Comparison of ENCODE assay signal across 1 cellular context in the genomic region with DNA sequence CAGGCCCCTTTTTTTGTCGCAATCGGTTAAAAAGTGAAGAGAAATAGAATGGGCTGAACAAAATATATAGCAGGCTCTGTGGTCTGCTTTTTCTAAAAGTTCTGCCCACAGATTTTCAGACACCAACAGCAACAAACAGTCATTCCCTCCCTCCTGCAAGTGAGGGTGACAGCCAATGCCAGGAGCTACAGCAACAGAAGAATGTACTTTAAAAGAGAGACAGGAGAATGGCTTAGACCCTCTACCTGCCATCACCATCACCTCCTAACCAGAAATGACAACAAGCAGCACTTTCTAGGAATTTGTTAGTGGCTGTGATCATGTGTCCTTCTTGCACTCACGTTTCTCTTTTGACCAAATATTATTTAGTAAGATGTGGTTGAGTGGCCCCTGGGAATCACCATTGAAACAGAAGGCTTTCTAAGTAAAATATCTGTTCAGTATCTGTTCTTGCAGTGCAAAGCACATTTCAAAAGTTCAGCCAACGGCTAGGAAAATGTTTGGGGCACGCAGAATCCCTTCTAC.
TF ChIP-seq lines count a peak whose summit lies in the region.

No MANE protein-coding gene starts in this region.

TF ChIP-seq in HepG2, 621 proteins besides CTCF, POLR2A, EP300 and RAD21 (continued from another document):
- TF ChIP-seq MAF1 (CRISPR knock-in tag; IDR thresholded peaks at IDR 0.05; ENCODE audit: borderline replicate concordance), result no peak
- no peak for TF ChIP-seq ZNF180 (CRISPR knock-in tag; IDR thresholded peaks at IDR 0.05; ENCODE audit: borderline replicate concordance, low read depth)
- no peak for TF ChIP-seq ZNF749 (CRISPR knock-in tag; IDR thresholded peaks at IDR 0.05; ENCODE audit: borderline replicate concordance)
- TF ChIP-seq, protein P1, sequence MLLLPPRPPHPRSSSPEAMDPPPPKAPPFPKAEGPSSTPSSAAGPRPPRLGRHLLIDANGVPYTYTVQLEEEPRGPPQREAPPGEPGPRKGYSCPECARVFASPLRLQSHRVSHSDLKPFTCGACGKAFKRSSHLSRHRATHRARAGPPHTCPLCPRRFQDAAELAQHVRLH (CRISPR knock-in tag; IDR thresholded peaks at IDR 0.05; ENCODE audit: borderline replicate concordance, low read depth), result no peak
